In the genomic region with DNA sequence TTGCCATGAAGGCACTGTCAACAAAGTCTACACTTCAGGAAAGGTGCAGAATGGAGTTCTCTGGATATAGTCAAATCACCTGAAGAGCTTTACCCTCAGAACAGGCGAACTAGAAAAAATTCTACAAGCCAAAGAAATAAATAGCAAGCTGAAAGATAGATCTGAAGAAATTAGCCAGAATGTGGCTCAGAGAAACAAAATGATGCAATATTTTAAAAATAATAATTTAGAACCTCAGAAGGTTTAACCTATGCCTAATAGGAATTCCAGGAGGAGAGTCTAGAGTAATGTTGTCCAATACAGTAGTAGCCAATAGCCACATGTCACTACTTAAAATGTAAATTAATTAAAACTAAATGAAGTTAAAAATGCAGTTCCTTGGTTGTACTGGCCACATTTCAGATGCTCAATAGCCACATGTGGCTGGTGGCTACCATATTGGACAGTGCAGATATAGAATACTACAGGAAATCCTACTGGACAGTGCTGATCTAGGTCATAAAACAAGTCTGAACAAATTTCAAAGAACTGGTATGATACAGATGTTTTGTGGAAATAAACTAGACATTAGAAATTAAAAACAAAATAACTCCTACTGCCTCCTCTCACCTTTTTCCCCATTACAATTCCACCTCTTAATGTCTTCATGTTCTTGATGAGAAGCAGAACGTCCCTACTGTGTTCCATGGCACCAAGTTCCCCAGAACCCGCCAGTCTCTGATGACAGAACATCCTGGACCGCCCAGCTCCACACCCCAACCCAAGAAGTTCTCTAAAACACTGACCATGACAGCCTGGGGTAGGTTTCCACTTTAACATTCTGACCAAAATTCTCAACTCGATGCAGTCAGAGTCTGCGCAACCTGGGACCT, we compare ENCODE assay signal across 8 cellular contexts. TPM values are rescaled to one million over a fixed set of nuclear protein-coding genes. Genes with fewer than 3 reads are reported as not detected.
DNase-seq lines count a peak whose midpoint lies in the region; ATAC-seq lines count a peak whose summit lies in the region.

No MANE protein-coding gene starts in this region.

- ATAC-seq in HG03025 (IDR thresholded peaks at IDR 0.05; ENCODE audit: low FRiP score, unreplicated experiment) (peak; percentile 45), left ventricle myocardium superior (peak; percentile 79)

- H3K4me1 ChIP-seq in skeletal muscle tissue (ENCODE audit: control insufficient read depth in 3 of 3, insufficient read depth in 3 of 3, low read length in 3 of 3): peaks cover 4 to 8% (median 5%) of the 10 kb centered on the region in 3 donors

- H3K4me3 ChIP-seq in skeletal muscle tissue (ENCODE audit: low read length in 3 of 3): peak overlapping the region; percentile 95 to 98 (median 98)

- H3K36me3 Mint-ChIP-seq in activated CD4-positive, alpha-beta memory T cell treated with anti-CD3 and anti-CD28 coated beads for 36 hours: peaks cover 3% of the 10 kb centered on the region

- CTCF ChIA-PET in activated CD4-positive, alpha-beta memory T cell treated with anti-CD3 and anti-CD28 coated beads for 36 hours (lab: Charles Lee): interaction anchor here (0.9 to 2.9 kb wide), 8 partner anchors 11 to 271 kb away, joined by 3 to 33 read pairs (median 4); partner anchors contain the start of gene FNDC3A

- peak overlapping the region; percentile 82 for H3K27ac ChIP-seq in skeletal muscle tissue (ENCODE audit: low read depth, low read length)

- POLR2A ChIA-PET in activated CD4-positive, alpha-beta memory T cell treated with anti-CD3 and anti-CD28 coated beads for 36 hours (lab: Charles Lee): interaction anchor here (1.4 to 2.5 kb wide), 5 partner anchors 11 to 271 kb away, joined by 3 to 13 read pairs (median 6); partner anchors contain the start of genes CAB39L, FNDC3A and SETDB2

- peak; percentile 14 for DNase-seq in NCI-H510A treated with DMSO at 0.1 percent for 48 hours (lab: John Stamatoyannopoulos, UW)
- DNase-seq in NCI-H510A (lab: John Stamatoyannopoulos, UW): no peak
- no peak for DNase-seq in activated CD4-positive, alpha-beta memory T cell treated with anti-CD3 and anti-CD28 coated beads for 36 hours
- no peak for DNase-seq in left ventricle myocardium superior
- no peak for DNase-seq in OCI-M2 (lab: John Stamatoyannopoulos, UW; ENCODE audit: unreplicated experiment)
- DNase-seq in NCI-H1694 (lab: John Stamatoyannopoulos, UW): no peak

- no peaks in the 10 kb centered on the region for H3K27me3 ChIP-seq in skeletal muscle tissue (ENCODE audit: control insufficient read depth in 3 of 3, insufficient read depth in 3 of 3, low read length in 3 of 3)

- intact Hi-C loops in activated CD4-positive, alpha-beta memory T cell treated with anti-CD3 and anti-CD28 coated beads for 36 hours (cut with micrococcal nuclease): loop anchor here (5.0 kb wide), 2 partner anchors 195 to 340 kb away; partner anchors contain the start of genes CAB39L, RCBTB1 and SETDB2
- intact Hi-C loops in left ventricle myocardium superior (cut with micrococcal nuclease): loop anchor here (10.0 kb wide), 1 partner anchor 152 kb away; no protein-coding TSS in a partner anchor

- peaks cover 2% of the 10 kb centered on the region for H3K27me3 Mint-ChIP-seq in activated CD4-positive, alpha-beta memory T cell treated with anti-CD3 and anti-CD28 coated beads for 36 hours

- H3K4me1 Mint-ChIP-seq in activated CD4-positive, alpha-beta memory T cell treated with anti-CD3 and anti-CD28 coated beads for 36 hours (ENCODE audit: low read depth): peaks cover 31% of the 10 kb centered on the region

- peaks cover 0 to 3% (median 2%) of the 10 kb centered on the region in 3 donors for H3K36me3 ChIP-seq in skeletal muscle tissue (ENCODE audit: control insufficient read depth in 3 of 3, insufficient read depth in 3 of 3, low read length in 3 of 3)

- H3K9me3 Mint-ChIP-seq in activated CD4-positive, alpha-beta memory T cell treated with anti-CD3 and anti-CD28 coated beads for 36 hours: no peaks in the 10 kb centered on the region

- H3K9ac ChIP-seq in skeletal muscle tissue (ENCODE audit: low read depth in 1 of 3, low read length in 3 of 3): peak overlapping the region; percentile 94 to 98 (median 95)

- H3K4me3 Mint-ChIP-seq in activated CD4-positive, alpha-beta memory T cell treated with anti-CD3 and anti-CD28 coated beads for 36 hours: peak overlapping the region; percentile 90

- H3K27ac Mint-ChIP-seq in activated CD4-positive, alpha-beta memory T cell treated with anti-CD3 and anti-CD28 coated beads for 36 hours: peak overlapping the region; percentile 88

- H3K9me3 ChIP-seq in skeletal muscle tissue (ENCODE audit: control insufficient read depth in 3 of 3, low read length in 3 of 3): no peaks in the 10 kb centered on the region

RNA-seq across cellular contexts. Expression of gene CDADC1, which starts 0.6 kb away (rescaled TPM):
- 10 to 100 TPM in 1 of 2 experiments, 1 to 10 TPM in 1; 9.0 to 11.1 TPM for total RNA-seq in activated CD4-positive, alpha-beta memory T cell treated with anti-CD3 and anti-CD28 coated beads for 36 hours
- 10.4 TPM for total RNA-seq in left ventricle myocardium superior
- 5.7 TPM for total RNA-seq in skeletal muscle tissue

RNA-seq across cellular contexts. Expression of gene MLNR, which starts 26.9 kb away (rescaled TPM):
- not detected for total RNA-seq in activated CD4-positive, alpha-beta memory T cell treated with anti-CD3 and anti-CD28 coated beads for 36 hours
- total RNA-seq in left ventricle myocardium superior (not detected), skeletal muscle tissue (not detected)
